ENCODE assay signal across 1 cellular context in genomic region chr16:8828541-8829165, GRCh38.
TF ChIP-seq lines count a peak whose summit lies in the region.

No MANE protein-coding gene starts in this region.

TF ChIP-seq in GM23338, 12 proteins besides CTCF, POLR2A, EP300 and RAD21:
- no peak for TF ChIP-seq REST (IDR thresholded peaks at IDR 0.05; ENCODE audit: unreplicated experiment)
- no peak for TF ChIP-seq ETS1 (IDR thresholded peaks at IDR 0.05)
- TF ChIP-seq ZNF331 (CRISPR knock-in tag; IDR thresholded peaks at IDR 0.05; ENCODE audit: low read depth), result no peak
- no peak for TF ChIP-seq ZNF462 (CRISPR knock-in tag; IDR thresholded peaks at IDR 0.05)
- no peak for TF ChIP-seq STAT1 (IDR thresholded peaks at IDR 0.05; ENCODE audit: unreplicated experiment)
- TF ChIP-seq EZH2 (IDR thresholded peaks at IDR 0.05; ENCODE audit: low read depth, unreplicated experiment), result no peak
- no peak for TF ChIP-seq ZNF114 (CRISPR knock-in tag; IDR thresholded peaks at IDR 0.05)
- TF ChIP-seq CREB1 (CRISPR knock-in tag; IDR thresholded peaks at IDR 0.05; ENCODE audit: low read depth), result no peak
- no peak for TF ChIP-seq NANOG (IDR thresholded peaks at IDR 0.05; ENCODE audit: borderline replicate concordance)
- no peak for TF ChIP-seq EZH2phosphoT487 (IDR thresholded peaks at IDR 0.05; ENCODE audit: unreplicated experiment)
- TF ChIP-seq POLR2AphosphoS5 (IDR thresholded peaks at IDR 0.05; ENCODE audit: low read depth), result no peak
- no peak for TF ChIP-seq JUNB (IDR thresholded peaks at IDR 0.05; ENCODE audit: unreplicated experiment)
